In the genomic region with DNA sequence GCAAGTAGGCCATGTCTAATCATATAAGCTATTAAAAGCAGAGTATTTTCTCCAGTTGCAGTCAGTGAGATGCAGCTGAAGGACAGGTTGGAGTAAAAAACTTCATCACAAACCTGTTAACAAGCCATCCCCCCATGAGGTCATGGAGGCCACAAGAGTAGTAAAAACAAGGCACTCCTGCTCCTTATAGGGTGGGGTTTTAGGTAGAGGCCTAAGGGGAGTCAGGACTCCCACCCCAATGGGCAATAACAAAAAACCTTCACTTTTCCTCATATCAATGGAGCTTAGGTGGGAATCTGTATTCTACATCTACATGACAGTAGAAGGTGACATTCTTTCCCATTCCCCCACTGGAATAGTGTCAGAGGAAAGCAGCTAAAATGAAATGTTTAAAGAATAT, we compare ENCODE assay signal across 28 cellular contexts.
"Had no signal": no experiment of that assay in that cellular context is flagged by ENCODE, and none has a peak within 500 bp of the region (broad histone marks: within the 10 kb centered on the region; RNA-seq: fewer than 3 reads in every experiment).

No MANE protein-coding gene starts in this region.

- H3K27ac ChIP-seq: ascending aorta, breast epithelium, cardiac muscle cell, colonic mucosa, epithelial cell of prostate, esophagus squamous epithelium, gastroesophageal sphincter had no signal

- H3K36me3 ChIP-seq: ascending aorta, breast epithelium, cardiac muscle cell, colonic mucosa, esophagus squamous epithelium, gastroesophageal sphincter had no signal

- H3K4me3 ChIP-seq: ascending aorta, breast epithelium, cardiac muscle cell, colonic mucosa, esophagus squamous epithelium, gastroesophageal sphincter had no signal

- H3K9me3 ChIP-seq: ascending aorta, breast epithelium, colonic mucosa, gastroesophageal sphincter had no signal

- H3K4me1 ChIP-seq: ascending aorta, breast epithelium, colonic mucosa, esophagus squamous epithelium, gastroesophageal sphincter had no signal

- ATAC-seq: activated naive CD4-positive, alpha-beta T cell treated with anti-CD3 and anti-CD28 coated beads, Interleukin-2, amount 50 U/mL, for 72 hours; activated T-cell treated with anti-CD3 and anti-CD28 coated beads, Interleukin-2, amount 50 U/mL, for 72 hours; gastroesophageal sphincter; T-helper 17 cell had no signal

- FAIRE-seq: endothelial cell of umbilical vein had no signal

- DNase-seq: activated CD4-positive, alpha-beta memory T cell treated with anti-CD3 and anti-CD28 coated beads, Interleukin-2, amount 10 ng/mL, durations not matched to agents 7 days and 5 days; activated CD4-positive, alpha-beta T cell treated with anti-CD3 and anti-CD28 coated beads for 1 hour; activated CD4-positive, alpha-beta T cell treated with anti-CD3 and anti-CD28 coated beads for 4 hours; activated CD4-positive, alpha-beta T cell treated with anti-CD3 and anti-CD28 coated beads, Interleukin-2, amount 10 ng/mL, durations not matched to agents 7 days and 5 days; activated CD4-positive, alpha-beta T cell treated with anti-CD3 and anti-CD28 coated beads, Interleukin-2, amount 50 U/mL, for 4 hours; activated CD8-positive, alpha-beta memory T cell treated with anti-CD3 and anti-CD28 coated beads, Interleukin-2, amount 50 U/mL, for 48 hours; activated gamma-delta T cell; activated naive CD4-positive, alpha-beta T cell; activated naive CD4-positive, alpha-beta T cell treated with anti-CD3 and anti-CD28 coated beads, Interleukin-2, amount 10 ng/mL, durations not matched to agents 7 days and 5 days; activated naive CD8-positive, alpha-beta T cell treated with anti-CD3 and anti-CD28 coated beads, Interleukin-2, amount 10 ng/mL, durations not matched to agents 7 days and 5 days; activated T-cell treated with anti-CD3 and anti-CD28 coated beads for 4 hours; activated T-cell treated with anti-CD3 and anti-CD28 coated beads, Interleukin-2, amount 50 U/mL, for 24 hours; activated T-cell treated with anti-CD3 and anti-CD28 coated beads, Interleukin-2, amount 50 U/mL, for 72 hours; central memory CD4-positive, alpha-beta T cell; cerebellar nuclear complex; colonic mucosa; effector CD8-positive, alpha-beta T cell; esophagus squamous epithelium; foreskin melanocyte; T-helper 17 cell; T1000 had no signal

- H3K27me3 ChIP-seq: ascending aorta, breast epithelium, cardiac muscle cell, colonic mucosa, esophagus squamous epithelium, gastroesophageal sphincter had no signal
